ENCODE assay signal across 28 cellular contexts in genomic region chr13:92514420-92515125, GRCh38.
DNase-seq lines count a peak whose midpoint lies in the region; ATAC-seq, FAIRE-seq and TF ChIP-seq lines count a peak whose summit lies in the region.
"Had no signal": no experiment of that assay in that cellular context is flagged by ENCODE, and none has a peak within 500 bp of the region (broad histone marks: within the 10 kb centered on the region; RNA-seq: fewer than 3 reads in every experiment).

No MANE protein-coding gene starts in this region.

- no peaks in the 10 kb centered on the region for H3K27me3 ChIP-seq in RWPE2 (ENCODE audit: insufficient read depth, poor library complexity, severe bottlenecking)
- no peaks in the 10 kb centered on the region for H3K27me3 ChIP-seq in astrocyte (ENCODE audit: insufficient read depth, low read length)
- H3K27me3 ChIP-seq in mesenchymal stem cell (ENCODE audit: control insufficient read depth in 1 of 2, insufficient read depth in 1 of 2, low read length in 2 of 2), result no peaks in the 10 kb centered on the region
- no peaks in the 10 kb centered on the region for H3K27me3 ChIP-seq in endodermal cell (ENCODE audit: control insufficient read depth, insufficient read depth, low read length, poor library complexity, severe bottlenecking)
- H3K27me3 ChIP-seq: BE2C, BLaER1 had no signal

- H4K91ac ChIP-seq in mesenchymal stem cell (ENCODE audit: low read length), result no peak overlapping the region

- WGBS in mesenchymal stem cell, result 94% methylated on average over 8 of the region's 8 CpGs
- 91 to 100% methylated on average over 6 to 8 of the region's 8 CpGs for WGBS in endodermal cell (ENCODE audit: insufficient coverage in 1 of 2, insufficient read length in 1 of 2), 2 experiments

- H3K27me3 Mint-ChIP-seq in astrocyte (ENCODE audit: low read depth, unreplicated experiment), result no peaks in the 10 kb centered on the region
- H3K27me3 Mint-ChIP-seq in endodermal cell (ENCODE audit: insufficient read depth), result no peaks in the 10 kb centered on the region
- H3K27me3 Mint-ChIP-seq: CD4-positive, alpha-beta memory T cell; CD4-positive, CD25-positive, alpha-beta regulatory T cell; CD8-positive, alpha-beta memory T cell had no signal

- H2BK120ac ChIP-seq in mesenchymal stem cell (ENCODE audit: low read depth, low read length), result peak overlapping the region; percentile 19

- BruUV-seq in OCI-LY7 (replicated peaks; lab: Mats Ljungman, UMichigan), result no TSS peak

- H3K23ac ChIP-seq in mesenchymal stem cell (ENCODE audit: low read length in 2 of 2), result no peak overlapping the region

- POLR2A ChIA-PET in OCI-LY7 (lab: Charles Lee), result interaction anchor here (0.8 to 2.8 kb wide), 6 partner anchors 7 to 214 kb away, joined by 3 to 12 read pairs (median 4); no protein-coding TSS in a partner anchor

- H3K9me3 Mint-ChIP-seq in astrocyte (ENCODE audit: unreplicated experiment) (peaks cover 13% of the 10 kb centered on the region), endodermal cell (peaks cover 20% of the 10 kb centered on the region)

- no peak overlapping the region for H2BK5ac ChIP-seq in mesenchymal stem cell (ENCODE audit: low read depth, low read length, poor library complexity, severe bottlenecking)

- TF ChIP-seq CTCF in OCI-LY7 (conservative IDR thresholded peaks at IDR 0.05; ENCODE audit: low read length) (no peak), RWPE2 (IDR thresholded peaks at IDR 0.05; ENCODE audit: poor library complexity, severe bottlenecking) (no peak), astrocyte (IDR thresholded peaks at IDR 0.05; ENCODE audit: insufficient read depth, low read depth, low read length) (no peak), endodermal cell (conservative IDR thresholded peaks at IDR 0.05) (no peak)

- no peak for FAIRE-seq in astrocyte (lab: Jason Lieb, UNC)
- FAIRE-seq: A549, GM12878, GM12892, GM18507 had no signal

- H2BK12ac ChIP-seq in mesenchymal stem cell (ENCODE audit: low read length in 2 of 2), result no peak overlapping the region

- peak; percentile 5 for DNase-seq in OCI-LY7 (ENCODE audit: low spot score)
- DNase-seq in RWPE2 (ENCODE audit: low spot score), result no peak
- no peak for DNase-seq in astrocyte (ENCODE audit: low read depth)
- DNase-seq in mesenchymal stem cell, result no peak
- DNase-seq in iPS-NIHi7 (ENCODE audit: extremely low spot score), result no peak
- no peak for DNase-seq in endodermal cell
- DNase-seq in NCI-H2171 (lab: John Stamatoyannopoulos, UW), result no peak
- DNase-seq: BE2C; C1 segment of cervical spinal cord; CD4-positive, alpha-beta memory T cell; CD4-positive, CD25-positive, alpha-beta regulatory T cell; CD8-positive, alpha-beta memory T cell; COR-L47; DMS 273 treated with DMSO at 0.1 percent for 48 hours; DMS153; DMS53; DMS79; DND-41; EL; GDM1 had no signal

- peak overlapping the region; percentile 7 for H2AK5ac ChIP-seq in mesenchymal stem cell (ENCODE audit: low read length, severe bottlenecking)

- 0 out of 2 replicates have a peak, but pooled peaks cover 5% of the 10 kb centered on the region for H3K9me3 ChIP-seq in OCI-LY7 (ENCODE audit: low read length)
- H3K9me3 ChIP-seq in RWPE2 (ENCODE audit: severe bottlenecking), result peaks cover 2% of the 10 kb centered on the region
- no peaks in the 10 kb centered on the region for H3K9me3 ChIP-seq in astrocyte (ENCODE audit: insufficient read depth, low read depth, low read length)
- no peaks in the 10 kb centered on the region for H3K9me3 ChIP-seq in mesenchymal stem cell (ENCODE audit: control insufficient read depth, low read length)
- H3K9me3 ChIP-seq in endodermal cell (ENCODE audit: control insufficient read depth, low read length), result no peaks in the 10 kb centered on the region
- H3K9me3 ChIP-seq: A549, BE2C, BLaER1 had no signal

- H3K4me2 ChIP-seq in OCI-LY7 (ENCODE audit: low read length), result no peak overlapping the region
- H3K4me2 ChIP-seq in astrocyte (ENCODE audit: low read length), result no peak overlapping the region
- no peak overlapping the region for H3K4me2 ChIP-seq in mesenchymal stem cell (ENCODE audit: low read length, poor library complexity, severe bottlenecking)
- H3K4me2 ChIP-seq: A549, BLaER1 had no signal

- H3K18ac ChIP-seq in mesenchymal stem cell (ENCODE audit: low read depth in 1 of 2, low read length in 2 of 2), result no peak overlapping the region

- H3K4me1 ChIP-seq in OCI-LY7 (ENCODE audit: insufficient read depth, low read length, poor library complexity, severe bottlenecking), result no peaks in the 10 kb centered on the region
- peaks cover 21% of the 10 kb centered on the region for H3K4me1 ChIP-seq in RWPE2 (ENCODE audit: insufficient read depth, poor library complexity, severe bottlenecking)
- H3K4me1 ChIP-seq in astrocyte (ENCODE audit: insufficient read depth, low read length), result peaks cover 11% of the 10 kb centered on the region
- H3K4me1 ChIP-seq in mesenchymal stem cell (ENCODE audit: control insufficient read depth, insufficient read depth, low read depth, low read length), result peaks cover 2% of the 10 kb centered on the region
- no peaks in the 10 kb centered on the region for H3K4me1 ChIP-seq in endodermal cell (ENCODE audit: control insufficient read depth, insufficient read depth, low read length)
- H3K4me1 ChIP-seq: A549, BE2C, BLaER1 had no signal

- H3K9ac ChIP-seq in astrocyte (ENCODE audit: low read length), result no peak overlapping the region
- no peak overlapping the region for H3K9ac ChIP-seq in mesenchymal stem cell (ENCODE audit: low read length)
- no peak overlapping the region for H3K9ac ChIP-seq in endodermal cell (ENCODE audit: extremely low read depth, low read length, poor library complexity, severe bottlenecking)
- H3K9ac ChIP-seq: BLaER1 had no signal

- CTCF ChIA-PET in OCI-LY7 (lab: Charles Lee; ENCODE audit: unreplicated experiment), result no interaction called here

- no peak overlapping the region for H3K4ac ChIP-seq in mesenchymal stem cell (ENCODE audit: low read depth in 1 of 2, low read length in 2 of 2)

- H3K79me2 ChIP-seq in OCI-LY7 (ENCODE audit: insufficient read depth, low read depth, low read length) (no peaks in the 10 kb centered on the region), astrocyte (ENCODE audit: insufficient read depth, low read length) (no peaks in the 10 kb centered on the region)

- H3K36me3 Mint-ChIP-seq in astrocyte (ENCODE audit: low read depth, unreplicated experiment), result peaks cover 2% of the 10 kb centered on the region
- no peaks in the 10 kb centered on the region for H3K36me3 Mint-ChIP-seq in endodermal cell (ENCODE audit: low read depth)
- H3K36me3 Mint-ChIP-seq: CD14-positive monocyte; CD4-positive, alpha-beta memory T cell; CD4-positive, CD25-positive, alpha-beta regulatory T cell; CD8-positive, alpha-beta memory T cell had no signal

- no peak overlapping the region for H2BK15ac ChIP-seq in mesenchymal stem cell (ENCODE audit: low read depth, poor library complexity, severe bottlenecking)

- H3K4me3 ChIP-seq in OCI-LY7 (ENCODE audit: low read depth, low read length, poor library complexity, severe bottlenecking), result no peak overlapping the region
- H3K4me3 ChIP-seq in RWPE2 (ENCODE audit: severe bottlenecking), result no peak overlapping the region
- H3K4me3 ChIP-seq in astrocyte (ENCODE audit: insufficient read depth, low read depth, low read length), result no peak overlapping the region
- no peak overlapping the region for H3K4me3 ChIP-seq in mesenchymal stem cell (ENCODE audit: insufficient read depth in 1 of 2, low read depth in 1 of 2, low read length in 2 of 2)
- no peak overlapping the region for H3K4me3 ChIP-seq in endodermal cell (ENCODE audit: low read length)
- H3K4me3 ChIP-seq: A549, BLaER1, GM12878 had no signal

- H2AFZ ChIP-seq in OCI-LY7 (ENCODE audit: low read length) (no peak overlapping the region), astrocyte (ENCODE audit: low read depth, low read length) (no peak overlapping the region), mesenchymal stem cell (ENCODE audit: low read depth, low read length) (no peak overlapping the region)

- no peaks in the 10 kb centered on the region for H3K79me1 ChIP-seq in mesenchymal stem cell (replicated peaks; ENCODE audit: low read length, poor library complexity, severe bottlenecking)

- no peak overlapping the region for H3K14ac ChIP-seq in mesenchymal stem cell (ENCODE audit: low read length in 2 of 2)

- H4K20me1 ChIP-seq in OCI-LY7 (ENCODE audit: insufficient read depth, low read length), result no peaks in the 10 kb centered on the region
- H4K20me1 ChIP-seq in astrocyte (ENCODE audit: insufficient read depth, low read length), result no peaks in the 10 kb centered on the region
- H4K20me1 ChIP-seq: BLaER1 had no signal

- H3K36me3 ChIP-seq in OCI-LY7 (ENCODE audit: insufficient read depth, low read length), result no peaks in the 10 kb centered on the region
- no peaks in the 10 kb centered on the region for H3K36me3 ChIP-seq in RWPE2 (ENCODE audit: low read depth)
- H3K36me3 ChIP-seq in astrocyte (ENCODE audit: insufficient read depth, low read length), result no peaks in the 10 kb centered on the region
- H3K36me3 ChIP-seq in mesenchymal stem cell (ENCODE audit: control insufficient read depth in 1 of 2, insufficient read depth in 2 of 2, low read depth in 1 of 2, low read length in 2 of 2), result no peaks in the 10 kb centered on the region
- no peaks in the 10 kb centered on the region for H3K36me3 ChIP-seq in endodermal cell (ENCODE audit: control insufficient read depth, insufficient read depth, low read length)
- H3K36me3 ChIP-seq: BE2C, BLaER1 had no signal

- no peak overlapping the region for H4K8ac ChIP-seq in mesenchymal stem cell (ENCODE audit: low read length)

- peaks cover 24% of the 10 kb centered on the region for H3K4me1 Mint-ChIP-seq in astrocyte (ENCODE audit: low read depth, unreplicated experiment)
- H3K4me1 Mint-ChIP-seq in endodermal cell, result no peaks in the 10 kb centered on the region
- H3K4me1 Mint-ChIP-seq: CD14-positive monocyte; CD4-positive, alpha-beta memory T cell; CD4-positive, CD25-positive, alpha-beta regulatory T cell; CD8-positive, alpha-beta memory T cell had no signal

- H3K4me3 Mint-ChIP-seq in astrocyte (ENCODE audit: unreplicated experiment) (no peak overlapping the region), endodermal cell (no peak overlapping the region)
- H3K4me3 Mint-ChIP-seq: CD14-positive monocyte; CD4-positive, alpha-beta memory T cell; CD4-positive, CD25-positive, alpha-beta regulatory T cell; CD8-positive, alpha-beta memory T cell had no signal

- H3K27ac Mint-ChIP-seq in astrocyte (ENCODE audit: unreplicated experiment), result peak overlapping the region; percentile 94
- no peak overlapping the region for H3K27ac Mint-ChIP-seq in endodermal cell
- H3K27ac Mint-ChIP-seq: CD14-positive monocyte; CD4-positive, alpha-beta memory T cell; CD4-positive, CD25-positive, alpha-beta regulatory T cell; CD8-positive, alpha-beta memory T cell had no signal

- ATAC-seq in RWPE2 (ENCODE audit: low read depth) (no peak), HG02981 (IDR thresholded peaks at IDR 0.05; ENCODE audit: unreplicated experiment) (no peak)
- ATAC-seq: A549, GM12878 had no signal

- H3K27ac ChIP-seq in OCI-LY7 (ENCODE audit: low read depth, low read length, poor library complexity, severe bottlenecking), result no peak overlapping the region
- H3K27ac ChIP-seq in RWPE2 (ENCODE audit: poor library complexity, severe bottlenecking), result peak overlapping the region; percentile 50
- no peak overlapping the region for H3K27ac ChIP-seq in astrocyte (ENCODE audit: low read depth, low read length)
- no peak overlapping the region for H3K27ac ChIP-seq in mesenchymal stem cell (ENCODE audit: low read length, poor library complexity, severe bottlenecking)
- H3K27ac ChIP-seq in endodermal cell (ENCODE audit: low read depth, low read length), result no peak overlapping the region
- H3K27ac ChIP-seq: 22Rv1, A549, BLaER1 had no signal

- no peaks in the 10 kb centered on the region for H3K9me2 ChIP-seq in OCI-LY7 (ENCODE audit: insufficient read depth, low read length)

- intact Hi-C loops in OCI-LY7 (cut with micrococcal nuclease; ENCODE audit: unreplicated experiment), result no loop called here
